Comparison of ENCODE assay signal across 21 cellular contexts in genomic region chr1:60102691-60103090, GRCh38. TPM values are rescaled to one million over a fixed set of nuclear protein-coding genes. Genes with fewer than 3 reads are reported as not detected.
"Had no signal": no experiment of that assay in that cellular context is flagged by ENCODE, and none has a peak within 500 bp of the region (broad histone marks: within the 10 kb centered on the region; RNA-seq: fewer than 3 reads in every experiment).

No MANE protein-coding gene starts in this region.

- ATAC-seq: activated CD4-positive, alpha-beta T cell treated with anti-CD3 and anti-CD28 coated beads for 36 hours; esophagus mucosa; lower lobe of right lung had no signal

- H3K4me3 Mint-ChIP-seq: activated CD4-positive, alpha-beta memory T cell treated with anti-CD3 and anti-CD28 coated beads for 36 hours; activated CD4-positive, alpha-beta T cell treated with anti-CD3 and anti-CD28 coated beads for 36 hours; activated naive CD8-positive, alpha-beta T cell; activated T-helper 1 cell treated with anti-CD3 and anti-CD28 coated beads, Interleukin-12 subunit alpha, Interleukin-12 subunit beta, Interleukin-2, Interleukin-4 antibody, amounts not matched to agents 30 ng/mL and 10 ng/mL and 1 ng/mL, durations not matched to agents 14 hours and 24 hours and 36 hours; nephron; T-helper 2 cell treated with Interferon-gamma antibody and Interleukin-4, amounts not matched to agents 5 μg/mL and 100 μg/mL, for 36 hours had no signal

- H3K4me1 Mint-ChIP-seq: activated CD4-positive, alpha-beta T cell treated with anti-CD3 and anti-CD28 coated beads for 36 hours; nephron had no signal

- DNase-seq: activated CD4-positive, alpha-beta memory T cell treated with anti-CD3 and anti-CD28 coated beads for 36 hours; activated CD4-positive, alpha-beta T cell treated with anti-CD3 and anti-CD28 coated beads for 36 hours; activated T-cell treated with anti-CD3 and anti-CD28 coated beads for 4 hours; effector CD8-positive, alpha-beta T cell; hypothalamus; islet precursor cell; lower lobe of right lung; nucleus accumbens; posterior cingulate gyrus; stimulated activated naive CD4-positive, alpha-beta T cell treated with Interleukin-2 at 50 U/mL for 16 hours; substantia nigra; tibial artery had no signal

- H3K36me3 Mint-ChIP-seq: activated CD4-positive, alpha-beta memory T cell treated with anti-CD3 and anti-CD28 coated beads for 36 hours; activated naive CD8-positive, alpha-beta T cell had no signal

- H3K4me3 ChIP-seq: lower lobe of right lung, tibial artery had no signal

- H3K9me3 Mint-ChIP-seq: activated CD4-positive, alpha-beta memory T cell treated with anti-CD3 and anti-CD28 coated beads for 36 hours; activated T-helper 1 cell treated with anti-CD3 and anti-CD28 coated beads, Interleukin-12 subunit alpha, Interleukin-12 subunit beta, Interleukin-2, Interleukin-4 antibody, amounts not matched to agents 30 ng/mL and 10 ng/mL and 1 ng/mL, durations not matched to agents 14 hours and 24 hours and 36 hours; nephron; T-helper 2 cell treated with Interferon-gamma antibody and Interleukin-4, amounts not matched to agents 5 μg/mL and 100 μg/mL, for 36 hours had no signal

- H3K4me1 ChIP-seq: lower lobe of right lung, tibial artery had no signal

- H3K27me3 Mint-ChIP-seq: activated CD4-positive, alpha-beta memory T cell treated with anti-CD3 and anti-CD28 coated beads for 36 hours; activated CD4-positive, alpha-beta T cell treated with anti-CD3 and anti-CD28 coated beads for 36 hours had no signal

- H3K27ac Mint-ChIP-seq: activated CD4-positive, alpha-beta memory T cell treated with anti-CD3 and anti-CD28 coated beads for 36 hours; activated CD4-positive, alpha-beta T cell treated with anti-CD3 and anti-CD28 coated beads for 36 hours; activated naive CD8-positive, alpha-beta T cell; activated T-helper 1 cell treated with anti-CD3 and anti-CD28 coated beads, Interleukin-12 subunit alpha, Interleukin-12 subunit beta, Interleukin-2, Interleukin-4 antibody, amounts not matched to agents 30 ng/mL and 10 ng/mL and 1 ng/mL, durations not matched to agents 14 hours and 24 hours and 36 hours; nephron; T-helper 2 cell treated with Interferon-gamma antibody and Interleukin-4, amounts not matched to agents 5 μg/mL and 100 μg/mL, for 36 hours had no signal

- H3K27me3 ChIP-seq: tibial artery had no signal

- H3K36me3 ChIP-seq: lower lobe of right lung, tibial artery had no signal

- H3K9me3 ChIP-seq: lower lobe of right lung, tibial artery had no signal

- H3K27ac ChIP-seq: lower lobe of right lung, tibial artery had no signal

RNA-seq across cellular contexts. Expression of gene C1orf87, which starts 29.1 kb away (rescaled TPM):
- total RNA-seq: activated CD4-positive, alpha-beta memory T cell treated with anti-CD3 and anti-CD28 coated beads for 36 hours; activated CD4-positive, alpha-beta T cell treated with anti-CD3 and anti-CD28 coated beads for 36 hours; activated T-helper 1 cell treated with anti-CD3 and anti-CD28 coated beads, Interleukin-12 subunit alpha, Interleukin-12 subunit beta, Interleukin-2, Interleukin-4 antibody, amounts not matched to agents 30 ng/mL and 10 ng/mL and 1 ng/mL, durations not matched to agents 14 hours and 24 hours and 36 hours; bronchial epithelial cell; cerebellum; esophagus mucosa; renal cortical epithelial cell; urinary bladder had no signal
